ENCODE assay signal across 16 cellular contexts in genomic region chr2:1446281-1446680, GRCh38. TPM values are rescaled to one million over a fixed set of nuclear protein-coding genes. Genes with fewer than 3 reads are reported as not detected.
A peak's percentile ranks its signal among the peaks of the same experiment; 100 is the strongest.
DNase-seq lines count a peak whose midpoint lies in the region; FAIRE-seq lines count a peak whose summit lies in the region.
"Had no signal": no experiment of that assay in that cellular context is flagged by ENCODE, and none has a peak within 500 bp of the region (broad histone marks: within the 10 kb centered on the region; RNA-seq: fewer than 3 reads in every experiment).

No MANE protein-coding gene starts in this region.

- H3K4me3 Mint-ChIP-seq in activated T-helper 2 cell treated with anti-CD3 and anti-CD28 coated beads, Interferon-gamma antibody, Interleukin-2, Interleukin-4, amounts not matched to agents 10 μg/mL and 5 μg/mL and 100 μg/mL, durations not matched to agents 14 hours and 24 hours and 36 hours (ENCODE audit: low read depth), result no peak overlapping the region
- H3K4me3 Mint-ChIP-seq: CD4-positive, CD25-positive, alpha-beta regulatory T cell had no signal

- intact Hi-C loops in activated T-helper 2 cell treated with anti-CD3 and anti-CD28 coated beads, Interferon-gamma antibody, Interleukin-2, Interleukin-4, amounts not matched to agents 10 μg/mL and 5 μg/mL and 100 μg/mL, durations not matched to agents 14 hours and 24 hours and 36 hours (cut with micrococcal nuclease), result no loop called here

- in situ Hi-C loops in ACHN (cut with HindIII; ENCODE audit: low pct_ligation_motif_present, low pct_unique_long_range_greater_than_20kb, low sequenced_read_pairs), result no loop called here

- FAIRE-seq in urothelium cell line (lab: Jason Lieb, UNC), result no peak
- FAIRE-seq: GM19239, H1, K562 had no signal

- no peak overlapping the region for H3K27ac Mint-ChIP-seq in activated T-helper 2 cell treated with anti-CD3 and anti-CD28 coated beads, Interferon-gamma antibody, Interleukin-2, Interleukin-4, amounts not matched to agents 10 μg/mL and 5 μg/mL and 100 μg/mL, durations not matched to agents 14 hours and 24 hours and 36 hours
- H3K27ac Mint-ChIP-seq: CD4-positive, CD25-positive, alpha-beta regulatory T cell had no signal

- peak; percentile 8 for DNase-seq in AG08395 (ENCODE audit: low spot score)
- DNase-seq in EH (ENCODE audit: low read depth), result peak; percentile 6
- peak; percentile 54 for DNase-seq in RPMI7951 (ENCODE audit: low read depth)
- peak; percentile 37 for DNase-seq in urothelium cell line (ENCODE audit: low spot score)
- DNase-seq in ACHN, result no peak
- no peak for DNase-seq in activated T-helper 2 cell treated with anti-CD3 and anti-CD28 coated beads, Interferon-gamma antibody, Interleukin-2, Interleukin-4, amounts not matched to agents 10 μg/mL and 5 μg/mL and 100 μg/mL, durations not matched to agents 14 hours and 24 hours and 36 hours (ENCODE audit: low spot score)
- DNase-seq in DMS79 (lab: John Stamatoyannopoulos, UW), result no peak
- DNase-seq: 8988T; Calu3; CD4-positive, CD25-positive, alpha-beta regulatory T cell; DMS 273 treated with DMSO at 0.1 percent for 48 hours; GF-D8; Karpas-422 had no signal

- H3K27me3 Mint-ChIP-seq in activated T-helper 2 cell treated with anti-CD3 and anti-CD28 coated beads, Interferon-gamma antibody, Interleukin-2, Interleukin-4, amounts not matched to agents 10 μg/mL and 5 μg/mL and 100 μg/mL, durations not matched to agents 14 hours and 24 hours and 36 hours (ENCODE audit: low read depth), result peaks cover 6% of the 10 kb centered on the region

- no peaks in the 10 kb centered on the region for H3K36me3 Mint-ChIP-seq in activated T-helper 2 cell treated with anti-CD3 and anti-CD28 coated beads, Interferon-gamma antibody, Interleukin-2, Interleukin-4, amounts not matched to agents 10 μg/mL and 5 μg/mL and 100 μg/mL, durations not matched to agents 14 hours and 24 hours and 36 hours (ENCODE audit: low read depth)
- H3K36me3 Mint-ChIP-seq: CD4-positive, CD25-positive, alpha-beta regulatory T cell had no signal

- H3K4me1 Mint-ChIP-seq in activated T-helper 2 cell treated with anti-CD3 and anti-CD28 coated beads, Interferon-gamma antibody, Interleukin-2, Interleukin-4, amounts not matched to agents 10 μg/mL and 5 μg/mL and 100 μg/mL, durations not matched to agents 14 hours and 24 hours and 36 hours (ENCODE audit: low read depth), result no peaks in the 10 kb centered on the region

- no peaks in the 10 kb centered on the region for H3K9me3 Mint-ChIP-seq in activated T-helper 2 cell treated with anti-CD3 and anti-CD28 coated beads, Interferon-gamma antibody, Interleukin-2, Interleukin-4, amounts not matched to agents 10 μg/mL and 5 μg/mL and 100 μg/mL, durations not matched to agents 14 hours and 24 hours and 36 hours

RNA-seq across cellular contexts. Expression of gene TPO, which starts 33.0 kb away (rescaled TPM):
- not detected in 2 replicates for total RNA-seq in RPMI7951 (2014; rRNA removed; shearing (Covaris generic))
- total RNA-seq in activated T-helper 2 cell treated with anti-CD3 and anti-CD28 coated beads, Interferon-gamma antibody, Interleukin-2, Interleukin-4, amounts not matched to agents 10 μg/mL and 5 μg/mL and 100 μg/mL, durations not matched to agents 14 hours and 24 hours and 36 hours, result not detected in 2 replicates
- total RNA-seq: Calu3, H1, K562 had no signal

Comparison
In these comparisons a context has a peak if more than half of its experiments do, and no peak if none do; other contexts are left out.
1. DNase-seq: peak in AG08395 (single experiment), EH (single experiment), RPMI7951 (single experiment) and urothelium cell line (single experiment); none in ACHN (single experiment), activated T-helper 2 cell treated with anti-CD3 and anti-CD28 coated beads, Interferon-gamma antibody, Interleukin-2, Interleukin-4, amounts not matched to agents 10 μg/mL and 5 μg/mL and 100 μg/mL, durations not matched to agents 14 hours and 24 hours and 36 hours (single experiment) and DMS79 (single experiment).